ENCODE assay signal across 9 cellular contexts in the genomic region with DNA sequence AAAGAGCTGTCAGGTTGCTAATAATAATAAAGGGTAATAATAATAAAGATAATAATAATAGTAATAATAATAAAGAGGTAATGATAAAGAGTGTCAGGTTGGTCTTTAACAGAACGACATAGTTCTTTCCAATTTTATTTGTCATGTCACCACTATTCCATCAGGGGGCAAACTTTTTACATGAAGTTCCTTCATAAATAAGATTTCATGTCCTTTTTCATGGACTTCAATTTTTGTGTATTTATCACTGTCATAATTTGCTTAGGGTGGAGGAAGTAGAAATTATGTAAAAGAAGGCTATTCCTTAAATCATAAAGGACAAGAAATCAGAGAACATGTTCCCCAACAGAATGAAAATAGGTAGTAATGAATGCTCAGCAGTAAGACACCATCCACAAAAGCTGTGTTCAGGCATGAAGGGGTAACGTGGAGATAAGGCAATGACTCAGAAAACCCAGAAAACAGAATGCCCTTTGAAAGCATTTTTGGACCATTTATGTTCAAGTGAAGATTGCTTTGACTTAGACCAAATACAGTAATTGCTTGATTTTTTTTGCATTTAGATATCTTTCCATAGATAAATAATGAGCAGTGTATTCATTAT.
A peak's percentile ranks its signal among the peaks of the same experiment; 100 is the strongest.
DNase-seq lines count a peak whose midpoint lies in the region; ATAC-seq and TF ChIP-seq lines count a peak whose summit lies in the region.
"Had no signal": no experiment of that assay in that cellular context is flagged by ENCODE, and none has a peak within 500 bp of the region (broad histone marks: within the 10 kb centered on the region; RNA-seq: fewer than 3 reads in every experiment).

No MANE protein-coding gene starts in this region.

- no peak overlapping the region for H3K4me3 Mint-ChIP-seq in natural killer cell
- no peak overlapping the region for H3K4me3 Mint-ChIP-seq in natural killer cell treated with Interleukin-12 subunit alpha and Interleukin-12 subunit beta and Interleukin-15 and Interleukin-18, amount 100 ng/mL, for 72 hours
- H3K4me3 Mint-ChIP-seq: activated naive CD8-positive, alpha-beta T cell treated with anti-CD3 and anti-CD28 coated beads, Interleukin-2, amount 10 ng/mL, durations not matched to agents 7 days and 5 days had no signal

- intact Hi-C loops in natural killer cell (cut with micrococcal nuclease) (loop anchor here (1.0 kb wide), 1 partner anchor 300 kb away; no protein-coding TSS in a partner anchor), right lobe of liver (cut with DNase I) (loop anchor here (5.0 to 10.0 kb wide), 2 partner anchors 73 to 300 kb away; partner anchors contain the start of gene ZFAND5 (in 1 of the 2))

- ATAC-seq in natural killer cell: peak in 2 of 3 donors; percentile 49 to 50
- no peak for ATAC-seq in natural killer cell treated with Interleukin-12 subunit alpha and Interleukin-12 subunit beta and Interleukin-15 and Interleukin-18, amount 100 ng/mL, for 72 hours
- peak; percentile 52 to 66 (median 62) for ATAC-seq in right lobe of liver
- no peak for ATAC-seq in GM21737 (IDR thresholded peaks at IDR 0.05; ENCODE audit: unreplicated experiment)

- TF ChIP-seq POLR2A in right lobe of liver (IDR thresholded peaks at IDR 0.05): no peak

- H3K4me1 Mint-ChIP-seq in natural killer cell: peaks cover 6% of the 10 kb centered on the region in 2 donors
- peaks cover 4 to 5% of the 10 kb centered on the region in 2 donors for H3K4me1 Mint-ChIP-seq in natural killer cell treated with Interleukin-12 subunit alpha and Interleukin-12 subunit beta and Interleukin-15 and Interleukin-18, amount 100 ng/mL, for 72 hours (ENCODE audit: low read depth in 2 of 2)
- H3K4me1 Mint-ChIP-seq: activated naive CD8-positive, alpha-beta T cell treated with anti-CD3 and anti-CD28 coated beads, Interleukin-2, amount 10 ng/mL, durations not matched to agents 7 days and 5 days had no signal

- H3K36me3 ChIP-seq in right lobe of liver (no peaks in the 10 kb centered on the region), MG63 (no peaks in the 10 kb centered on the region)

- no peaks in the 10 kb centered on the region for H3K27me3 ChIP-seq in right lobe of liver
- no peaks in the 10 kb centered on the region for H3K27me3 ChIP-seq in MG63

- peaks cover 0 to 7% of the 10 kb centered on the region in 2 donors for H3K27me3 Mint-ChIP-seq in natural killer cell (ENCODE audit: low read depth in 2 of 2)
- H3K27me3 Mint-ChIP-seq in natural killer cell treated with Interleukin-12 subunit alpha and Interleukin-12 subunit beta and Interleukin-15 and Interleukin-18, amount 100 ng/mL, for 72 hours: peaks cover 6 to 7% of the 10 kb centered on the region in 2 donors

- TF ChIP-seq CTCF in natural killer cell (IDR thresholded peaks at IDR 0.05) (peak; percentile 75), right lobe of liver (IDR thresholded peaks at IDR 0.05) (peak; percentile 55 to 62 (median 59))

- H3K4me3 ChIP-seq in right lobe of liver (no peak overlapping the region), MG63 (no peak overlapping the region)

- 13% methylated on average over 2 of the region's 2 CpGs for WGBS in right lobe of liver (ENCODE audit: insufficient coverage, low coverage, low lambda C conversion rate, missing lambda C conversion rate)

- peak overlapping the region in 2 of 3 donors; percentile 5 for H3K27ac ChIP-seq in right lobe of liver

- H3K36me3 Mint-ChIP-seq in natural killer cell: no peaks in the 10 kb centered on the region
- H3K36me3 Mint-ChIP-seq in natural killer cell treated with Interleukin-12 subunit alpha and Interleukin-12 subunit beta and Interleukin-15 and Interleukin-18, amount 100 ng/mL, for 72 hours: no peaks in the 10 kb centered on the region
- H3K36me3 Mint-ChIP-seq: activated naive CD8-positive, alpha-beta T cell treated with anti-CD3 and anti-CD28 coated beads, Interleukin-2, amount 10 ng/mL, durations not matched to agents 7 days and 5 days had no signal

- no peaks in the 10 kb centered on the region for H3K9me3 Mint-ChIP-seq in natural killer cell
- H3K9me3 Mint-ChIP-seq in natural killer cell treated with Interleukin-12 subunit alpha and Interleukin-12 subunit beta and Interleukin-15 and Interleukin-18, amount 100 ng/mL, for 72 hours: no peaks in the 10 kb centered on the region
- H3K9me3 Mint-ChIP-seq: activated naive CD8-positive, alpha-beta T cell treated with anti-CD3 and anti-CD28 coated beads, Interleukin-2, amount 10 ng/mL, durations not matched to agents 7 days and 5 days had no signal

- H3K27ac Mint-ChIP-seq in natural killer cell: no peak overlapping the region
- no peak overlapping the region for H3K27ac Mint-ChIP-seq in natural killer cell treated with Interleukin-12 subunit alpha and Interleukin-12 subunit beta and Interleukin-15 and Interleukin-18, amount 100 ng/mL, for 72 hours
- H3K27ac Mint-ChIP-seq: activated naive CD8-positive, alpha-beta T cell treated with anti-CD3 and anti-CD28 coated beads, Interleukin-2, amount 10 ng/mL, durations not matched to agents 7 days and 5 days had no signal

- DNase-seq in natural killer cell: no peak
- no peak for DNase-seq in natural killer cell treated with Interleukin-12 subunit alpha and Interleukin-12 subunit beta and Interleukin-15 and Interleukin-18, amount 100 ng/mL, for 72 hours (ENCODE audit: low spot score)
- peak; percentile 46 for DNase-seq in NCI-H1694 treated with DMSO at 0.1 percent for 48 hours (lab: John Stamatoyannopoulos, UW)
- peak; percentile 67 for DNase-seq in cerebellar cortex (ENCODE audit: low spot score)
- DNase-seq in right lobe of liver: no peak
- DNase-seq in MG63: no peak
- DNase-seq in NCI-H526 treated with DMSO at 0.1 percent for 48 hours (lab: John Stamatoyannopoulos, UW): no peak
- DNase-seq: activated naive CD8-positive, alpha-beta T cell treated with anti-CD3 and anti-CD28 coated beads, Interleukin-2, amount 10 ng/mL, durations not matched to agents 7 days and 5 days had no signal

- H3K4me1 ChIP-seq in right lobe of liver: peaks cover 0 to 31% (median 11%) of the 10 kb centered on the region in 4 donors

- H3K9me3 ChIP-seq in right lobe of liver: no peaks in the 10 kb centered on the region
- no peaks in the 10 kb centered on the region for H3K9me3 ChIP-seq in MG63

Comparison
In these comparisons a context has a peak if more than half of its experiments do, and no peak if none do; other contexts are left out.
1. ATAC-seq: peak in natural killer cell (2 of 3) and right lobe of liver (4 of 4); none in natural killer cell treated with Interleukin-12 subunit alpha and Interleukin-12 subunit beta and Interleukin-15 and Interleukin-18, amount 100 ng/mL, for 72 hours (0 of 2) and GM21737 (single experiment).
2. DNase-seq: peak in NCI-H1694 treated with DMSO at 0.1 percent for 48 hours (single experiment) and cerebellar cortex (single experiment); none in natural killer cell (single experiment), natural killer cell treated with Interleukin-12 subunit alpha and Interleukin-12 subunit beta and Interleukin-15 and Interleukin-18, amount 100 ng/mL, for 72 hours (single experiment), right lobe of liver (0 of 3), MG63 (single experiment) and NCI-H526 treated with DMSO at 0.1 percent for 48 hours (single experiment).